ENCODE assay signal across 16 cellular contexts in the genomic region with DNA sequence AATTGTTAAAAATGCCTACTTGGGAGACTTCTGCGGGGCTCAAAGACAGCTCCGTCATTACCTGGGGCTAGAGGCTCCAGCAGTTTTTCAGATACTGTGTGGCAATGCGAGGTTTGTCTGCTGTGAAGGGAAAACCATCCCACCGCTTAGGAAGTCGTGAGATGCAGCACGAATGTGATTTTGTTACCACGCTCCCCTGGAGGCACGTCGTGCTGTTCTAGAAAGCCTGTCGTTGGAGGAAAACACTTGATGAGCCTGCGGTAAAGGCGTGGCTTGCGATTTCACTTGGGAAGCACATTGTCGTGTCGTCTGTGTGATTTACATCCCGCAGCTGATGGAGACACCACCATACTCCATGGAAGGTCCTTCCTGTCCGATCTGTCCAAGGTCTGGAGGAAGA. TPM values are rescaled to one million over a fixed set of nuclear protein-coding genes. Genes with fewer than 3 reads are reported as not detected.
A peak's percentile ranks its signal among the peaks of the same experiment; 100 is the strongest.
DNase-seq lines count a peak whose midpoint lies in the region; ATAC-seq and TF ChIP-seq lines count a peak whose summit lies in the region.
"Had no signal": no experiment of that assay in that cellular context is flagged by ENCODE, and none has a peak within 500 bp of the region (broad histone marks: within the 10 kb centered on the region; RNA-seq: fewer than 3 reads in every experiment).

No MANE protein-coding gene starts in this region.

- no TSS peak for BruUV-seq in PC-9 (replicated peaks; lab: Mats Ljungman, UMichigan)

- H3K27me3 ChIP-seq in PC-9 (ENCODE audit: insufficient read depth, low read depth), result no peaks in the 10 kb centered on the region
- H3K27me3 ChIP-seq: upper lobe of right lung had no signal

- H3K9me3 ChIP-seq in PC-9 (ENCODE audit: insufficient read depth, low read depth), result no peaks in the 10 kb centered on the region
- H3K9me3 ChIP-seq: upper lobe of right lung had no signal

- no peak overlapping the region for H3K4me2 ChIP-seq in PC-9

- no peaks in the 10 kb centered on the region for H3K9me2 ChIP-seq in PC-9 (ENCODE audit: insufficient read depth)

- no peak overlapping the region for H2AFZ ChIP-seq in PC-9

- ATAC-seq in HG02763 (IDR thresholded peaks at IDR 0.05; ENCODE audit: unreplicated experiment), result no peak

- no peaks in the 10 kb centered on the region for H4K20me1 ChIP-seq in PC-9 (ENCODE audit: insufficient read depth)

- H3K79me2 ChIP-seq in PC-9 (ENCODE audit: low read depth), result peaks cover 7% of the 10 kb centered on the region; the same call in 1 of the 2 replicates

- CTCF ChIA-PET in PC-9 (lab: Charles Lee), result no interaction called here

- H3K4me3 ChIP-seq in PC-9, result no peak overlapping the region
- H3K4me3 ChIP-seq: left lung, upper lobe of right lung had no signal

- H3F3A ChIP-seq in PC-9 (ENCODE audit: insufficient read depth, low read depth), result no peaks in the 10 kb centered on the region

- intact Hi-C loops in head of caudate nucleus (cut with DNase I) (no loop called here), PC-9 (cut with micrococcal nuclease; ENCODE audit: unreplicated experiment) (no loop called here)

- H3K4me1 ChIP-seq in PC-9 (replicated peaks; ENCODE audit: insufficient read depth), result no peaks in the 10 kb centered on the region
- H3K4me1 ChIP-seq: left lung had no signal

- no peak overlapping the region for H3K27ac ChIP-seq in PC-9
- H3K27ac ChIP-seq: left lung, upper lobe of right lung had no signal

- POLR2A ChIA-PET in PC-9 (lab: Charles Lee; ENCODE audit: unreplicated experiment), result no interaction called here

- TF ChIP-seq CTCF in PC-9 (conservative IDR thresholded peaks at IDR 0.05), result no peak

- peak; percentile 20 for DNase-seq in Ammon's horn (ENCODE audit: low spot score)
- DNase-seq in DMS79 (lab: John Stamatoyannopoulos, UW), result peak; percentile 23
- DNase-seq in SHP77 treated with DMSO at 0.1 percent for 48 hours (lab: John Stamatoyannopoulos, UW), result peak; percentile 86
- peak in 38 of 42 donors; percentile 14 to 84 (median 54) for DNase-seq in head of caudate nucleus
- no peak for DNase-seq in DMS 273 treated with DMSO at 0.1 percent for 48 hours (lab: John Stamatoyannopoulos, UW)
- DNase-seq in PC-9, result no peak
- DNase-seq in H4 (ENCODE audit: low spot score), result no peak
- DNase-seq: activated CD4-positive, alpha-beta memory T cell treated with anti-CD3 and anti-CD28 coated beads for 36 hours; COR-L47; left lung; NCI-H1436; NCI-H226; retina; Right ventricle myocardium superior; upper lobe of right lung had no signal

- H3K36me3 ChIP-seq in PC-9 (ENCODE audit: low read depth), result no peaks in the 10 kb centered on the region
- H3K36me3 ChIP-seq: left lung, upper lobe of right lung had no signal

RNA-seq across cellular contexts. Expression of a gene that starts 39.3 kb away (rescaled TPM):
- total RNA-seq in PC-9 (2021), result 6.0 and 8.8 TPM in 2 replicates
- total RNA-seq in H4 (2014; rRNA removed; shearing (Covaris generic)), result 1.0 and 2.3 TPM in 2 replicates

Comparison
In these comparisons a context has a peak if more than half of its experiments do, and no peak if none do; other contexts are left out.
1. DNase-seq: peak in Ammon's horn (single experiment), DMS79 (single experiment), SHP77 treated with DMSO at 0.1 percent for 48 hours (single experiment) and head of caudate nucleus (38 of 42); none in DMS 273 treated with DMSO at 0.1 percent for 48 hours (single experiment), PC-9 (0 of 2) and H4 (single experiment).